Comparison of ENCODE assay signal across 8 cellular contexts in the genomic region with DNA sequence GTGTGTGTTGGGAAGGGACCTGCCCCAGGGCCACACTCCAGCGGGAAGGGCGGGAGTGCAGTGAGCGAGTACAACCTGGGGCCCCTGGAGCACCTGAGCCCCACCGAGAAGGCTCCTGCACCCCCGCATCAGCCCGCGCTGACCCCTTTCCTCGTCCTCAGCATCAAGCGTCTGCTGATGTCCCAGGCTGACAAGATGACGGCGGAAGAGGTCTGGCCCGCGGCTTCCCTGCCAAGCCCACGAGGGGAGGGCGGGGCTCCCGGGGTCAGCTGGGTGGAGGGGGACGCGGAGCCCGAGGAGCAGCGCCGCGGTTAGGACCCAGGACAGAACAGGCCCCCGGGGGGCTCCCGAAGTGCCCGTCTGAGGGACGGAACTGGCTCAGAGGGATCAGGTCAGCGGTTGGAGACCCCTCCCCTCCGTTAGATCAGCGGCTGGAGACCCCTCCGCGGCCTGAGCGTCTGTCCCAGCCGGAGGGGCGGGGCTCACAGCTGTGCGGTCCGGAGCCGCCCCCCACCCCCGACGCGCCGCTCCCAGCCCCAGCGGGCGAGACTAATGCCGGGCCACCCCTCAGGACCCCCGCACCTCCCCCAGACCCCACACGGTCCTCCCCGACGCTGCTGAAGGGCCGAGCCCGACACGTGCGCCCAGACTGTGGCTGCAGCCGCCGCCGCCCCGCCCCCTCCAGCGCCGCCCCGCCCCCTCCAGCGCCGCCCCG. TPM values are rescaled to one million over a fixed set of nuclear protein-coding genes. Genes with fewer than 3 reads are reported as not detected.
A peak's percentile ranks its signal among the peaks of the same experiment; 100 is the strongest.
DNase-seq lines count a peak whose midpoint lies in the region; ATAC-seq, FAIRE-seq and TF ChIP-seq lines count a peak whose summit lies in the region.

No MANE protein-coding gene starts in this region.

- no peak overlapping the region for H2AFZ ChIP-seq in H1 (ENCODE audit: low read length)

- H3K27me3 ChIP-seq in BJ (ENCODE audit: control insufficient read depth, insufficient read depth, low read length) (no peaks in the 10 kb centered on the region), H1 (replicated peaks in 1 of 4; ENCODE audit: control insufficient read depth in 3 of 4, extremely low read depth in 1 of 4, insufficient read depth in 3 of 4, low read length in 3 of 4) (no peaks in the 10 kb centered on the region; a peak in 2 of 7 replicates), muscle layer of colon (ENCODE audit: control insufficient read depth in 1 of 2, insufficient read depth in 2 of 2, low read length in 2 of 2) (peaks cover 10 to 48% of the 10 kb centered on the region in 2 donors), aorta (ENCODE audit: control insufficient read depth in 1 of 2, insufficient read depth in 2 of 2, low read length in 1 of 2) (no peaks in the 10 kb centered on the region)

- H2BK15ac ChIP-seq in H1 (ENCODE audit: low read length) = no peak overlapping the region

- WGBS in H1 (ENCODE audit: extremely low coverage in 1 of 2, insufficient coverage in 1 of 2, insufficient read length in 1 of 2, insufficient replicate concordance in 2 of 2, low coverage in 1 of 2, low lambda C conversion rate in 2 of 2, missing lambda C conversion rate in 1 of 2), 2 experiments = 8% methylated on average over 31 of the region's 62 CpGs; no CpG with 5 or more reads in 1 of the 2 experiments
- 4 to 9% methylated on average over 24 to 58 of the region's 62 CpGs for whole genome bisulfite sequencing in aorta, 2 donors

- H2BK12ac ChIP-seq in H1 (ENCODE audit: low read depth, low read length) = no peak overlapping the region

- H3K23ac ChIP-seq in H1 (ENCODE audit: insufficient read length) = no peak overlapping the region

- H3K79me1 ChIP-seq in H1 (ENCODE audit: low read depth, low read length) = no peaks in the 10 kb centered on the region

- intact Hi-C loops in aorta (cut with DNase I) = no loop called here

- no peak overlapping the region for H3K27ac ChIP-seq in H1 (ENCODE audit: low read depth, low read length)
- no peak overlapping the region for H3K27ac ChIP-seq in muscle layer of colon (ENCODE audit: low read depth, low read length)
- no peak overlapping the region for H3K27ac ChIP-seq in aorta (ENCODE audit: low read depth in 1 of 2, low read length in 2 of 2)

- no peaks in the 10 kb centered on the region for H3K79me2 ChIP-seq in H1 (ENCODE audit: control insufficient read depth in 1 of 2, insufficient read depth in 2 of 2, low read length in 2 of 2)

- H3K4me3 ChIP-seq in BJ (ENCODE audit: low read depth, low read length) (peak overlapping the region; percentile 50), H1 (ENCODE audit: extremely low read depth in 1 of 4, insufficient read depth in 2 of 4, low read depth in 3 of 4, low read length in 4 of 4) (peak overlapping the region; percentile 18 to 74 (median 54)), muscle layer of colon (ENCODE audit: low read depth in 1 of 2, low read length in 2 of 2) (peak overlapping the region; percentile 32), aorta (ENCODE audit: low read length in 2 of 2) (no peak overlapping the region)

- H3K18ac ChIP-seq in H1 (ENCODE audit: extremely low read depth, low read length) = no peak overlapping the region; the same call in 1 of the 2 replicates

- H3K4me1 ChIP-seq in H1 (replicated peaks in 1 of 4; ENCODE audit: control insufficient read depth in 3 of 4, insufficient read depth in 4 of 4, low read length in 3 of 4) = peaks cover 0 to 19% (median 5%) of the 10 kb centered on the region in 4 experiments; a peak in 5 of 7 replicates
- peaks cover 6% of the 10 kb centered on the region for H3K4me1 ChIP-seq in muscle layer of colon (ENCODE audit: insufficient read depth, low read length)
- no peaks in the 10 kb centered on the region for H3K4me1 ChIP-seq in aorta (ENCODE audit: control insufficient read depth in 1 of 2, insufficient read depth in 2 of 2, low read length in 2 of 2)

- H2BK120ac ChIP-seq in H1 (replicated peaks; ENCODE audit: low read depth, low read length) = no peak overlapping the region

- no peak for FAIRE-seq in H1 (lab: Jason Lieb, UNC)

- no peak for TF ChIP-seq RAD21 in H1 (IDR thresholded peaks at IDR 0.05 in 1 of 2, conservative IDR thresholded peaks at IDR 0.05 in 1 of 2; ENCODE audit: low read depth in 2 of 2, low read length in 2 of 2)

- no peak overlapping the region for H2BK20ac ChIP-seq in H1 (ENCODE audit: low read length)

- H3K4ac ChIP-seq in H1 (replicated peaks; ENCODE audit: insufficient read length, low read depth, low read length) = no peak overlapping the region

- ATAC-seq in HG02642 (IDR thresholded peaks at IDR 0.05; ENCODE audit: poor library complexity, unreplicated experiment) (peak; percentile 40), aorta (ENCODE audit: low FRiP score) (no peak)

- no peak overlapping the region for H4K91ac ChIP-seq in H1 (replicated peaks; ENCODE audit: insufficient read length, low read length)

- H4K20me1 ChIP-seq in H1 (replicated peaks in 1 of 2; ENCODE audit: control insufficient read depth in 1 of 2, insufficient read depth in 2 of 2, low read length in 2 of 2) = peaks cover 0 to 14% of the 10 kb centered on the region in 2 experiments

- no peak overlapping the region for H2BK5ac ChIP-seq in H1 (ENCODE audit: low read depth, low read length)

- CTCF ChIA-PET in BJ (lab: Yijun Ruan, JAX) = no interaction called here
- CTCF ChIA-PET in H1 (lab: Charles Lee; ENCODE audit: partially characterized antibody) = interaction anchor here (0.7 to 1.4 kb wide), 4 partner anchors 20 to 78 kb away, joined by 3 to 4 read pairs (median 4); no protein-coding TSS in a partner anchor

- H3K56ac ChIP-seq in H1 (replicated peaks; ENCODE audit: insufficient read length, low read depth, low read length) = no peak overlapping the region

- peak overlapping the region; percentile 58 to 62 for H3K4me2 ChIP-seq in H1 (ENCODE audit: insufficient read depth in 1 of 2, low read depth in 2 of 2, low read length in 2 of 2)

- DNase-seq in BJ (ENCODE audit: low read depth) (no peak), H1 (ENCODE audit: low read depth in 1 of 2, low spot score in 2 of 2) (peak in 1 of 2 experiments; percentile 75), aorta (peak; percentile 84 to 87), NCI-H526 treated with DMSO at 0.1 percent for 48 hours (lab: John Stamatoyannopoulos, UW) (no peak), HCEC 1CT (no peak)
- DNase-seq in activated CD4-positive, CD25-positive, alpha-beta regulatory T cell treated with anti-CD3 and anti-CD28 coated beads, Interleukin-2, amount 50 U/mL, for 72 hours = peak; percentile 64

- H2AK5ac ChIP-seq in H1 (ENCODE audit: low read depth, low read length) = no peak overlapping the region

- no peaks in the 10 kb centered on the region; the same call in 1 of the 2 replicates for H3K36me3 ChIP-seq in BJ (ENCODE audit: control insufficient read depth, insufficient read depth, low read length)
- no peaks in the 10 kb centered on the region for H3K36me3 ChIP-seq in H1 (ENCODE audit: control insufficient read depth in 2 of 4, insufficient read depth in 4 of 4, low read length in 3 of 4)
- H3K36me3 ChIP-seq in muscle layer of colon (ENCODE audit: insufficient read depth, low read length) = no peaks in the 10 kb centered on the region
- no peaks in the 10 kb centered on the region for H3K36me3 ChIP-seq in aorta (ENCODE audit: control insufficient read depth in 1 of 2, insufficient read depth in 2 of 2, low read length in 1 of 2)

- H3K23me2 ChIP-seq in H1 (ENCODE audit: low read depth, low read length) = no peaks in the 10 kb centered on the region

- POLR2A ChIA-PET in BJ (lab: Charles Lee) (no interaction called here), H1 (lab: Charles Lee; ENCODE audit: partially characterized antibody) (interaction anchor here (0.6 to 6.3 kb wide), 10 partner anchors 8 to 1123 kb away, joined by 3 to 34 read pairs (median 3); partner anchors contain the start of genes ATP5ME, MYL5, PCGF3 and PDE6B)

- H3K9me3 ChIP-seq in H1 (ENCODE audit: insufficient read depth in 2 of 2, low read depth in 1 of 2, low read length in 1 of 2) (no peaks in the 10 kb centered on the region), muscle layer of colon (ENCODE audit: low read length) (no peaks in the 10 kb centered on the region), aorta (ENCODE audit: control insufficient read depth, low read length) (no peaks in the 10 kb centered on the region)

- TF ChIP-seq EP300 in H1 (IDR thresholded peaks at IDR 0.05; ENCODE audit: borderline replicate concordance in 1 of 2, low read depth in 2 of 2, low read length in 2 of 2) = no peak

- no peak overlapping the region for H4K5ac ChIP-seq in H1 (ENCODE audit: insufficient read length, low read depth, low read length)

- H3K14ac ChIP-seq in H1 (ENCODE audit: insufficient read length) = no peak overlapping the region

- TF ChIP-seq CTCF in BJ (IDR thresholded peaks at IDR 0.05; ENCODE audit: insufficient read depth, low read depth, low read length) = no peak
- peak in 1 of 3 experiments; percentile 7; a peak in 1 of 4 replicates for TF ChIP-seq CTCF in H1 (IDR thresholded peaks at IDR 0.05; ENCODE audit: control extremely low read depth in 1 of 3, insufficient read depth in 1 of 3, low read depth in 1 of 3, low read length in 3 of 3)

- H3K9ac ChIP-seq in H1 (replicated peaks in 1 of 4; ENCODE audit: extremely low read depth in 1 of 4, low read depth in 3 of 4, low read length in 3 of 4) (no peak overlapping the region), muscle layer of colon (ENCODE audit: low read length) (no peak overlapping the region)

- TF ChIP-seq POLR2A in H1 (IDR thresholded peaks at IDR 0.05; ENCODE audit: control extremely low read depth in 1 of 2, low read depth in 2 of 2, low read length in 2 of 2) = peak in 1 of 2 experiments; percentile 1; a peak in 1 of 3 replicates

- peak overlapping the region; percentile 71 for H4K8ac ChIP-seq in H1 (ENCODE audit: extremely low read depth, insufficient read depth, low read length)

RNA-seq across cellular contexts. Expression of gene MYL5, which starts 6.7 kb away (rescaled TPM):
- polyA plus RNA-seq in BJ (2011; rRNA removed) = 21.6 and 24.4 TPM in 2 replicates
- polyA minus RNA-seq in BJ (2011; rRNA and poly(A)+ RNA removed) = 6.1 and 9.6 TPM in 2 replicates
- total RNA-seq in H1 (2021; fragmentation: NEBNext Ultra II Directional; extraction: Animal tissue kit (Norgen Biotek cat#: 25700)) = 5.5 and 5.7 TPM in 2 replicates
- polyA plus RNA-seq in H1 (2011; rRNA removed) = 6.3 and 6.8 TPM in 2 replicates
- 7.7 TPM for polyA plus RNA-seq in H1 (2011; cell fraction: cytosol; rRNA removed)
- 40.3 TPM for polyA plus RNA-seq in H1 (2011; cell fraction: nucleus; rRNA removed)
- polyA plus RNA-seq in H1 (2012, experiment 1 of 2) = 11.6 to 13.5 TPM (median 12.6 TPM) in 4 replicates
- polyA plus RNA-seq in H1 (2012, experiment 2 of 2) = 3.7 TPM
- 4.6 TPM for polyA plus RNA-seq in H1 (2013, experiment 1 of 2)
- 3.5 TPM for polyA plus RNA-seq in H1 (2013, experiment 2 of 2)
- polyA minus RNA-seq in H1 (2011; rRNA and poly(A)+ RNA removed) = 2.5 and 6.8 TPM in 2 replicates
- 6.9 TPM for polyA minus RNA-seq in H1 (2011; cell fraction: cytosol; rRNA and poly(A)+ RNA removed)
- polyA minus RNA-seq in H1 (2011; cell fraction: nucleus; rRNA and poly(A)+ RNA removed) = 19.0 TPM
- total RNA-seq in aorta = 10 to 100 TPM in 1 of 2 donors, 1 to 10 TPM in 1; 5.7 to 11.5 TPM
- polyA plus RNA-seq in aorta = 10 to 100 TPM; 15.4 to 19.8 TPM

RNA-seq across cellular contexts. Expression of gene ATP5ME, which starts 7.0 kb away (rescaled TPM):
- polyA plus RNA-seq in BJ (2011; rRNA removed) (275 and 330 TPM in 2 replicates), H1 (2011; rRNA removed) (450 and 538 TPM in 2 replicates), aorta (100 to 1,000 TPM; 492 to 599 TPM)
- polyA minus RNA-seq in BJ (2011; rRNA and poly(A)+ RNA removed) = 38.7 and 68.8 TPM in 2 replicates
- total RNA-seq in H1 (2021; fragmentation: NEBNext Ultra II Directional; extraction: Animal tissue kit (Norgen Biotek cat#: 25700)) = 375 and 413 TPM in 2 replicates
- 736 TPM for polyA plus RNA-seq in H1 (2011; cell fraction: cytosol; rRNA removed)
- 398 TPM for polyA plus RNA-seq in H1 (2011; cell fraction: nucleus; rRNA removed)
- polyA plus RNA-seq in H1 (2012, experiment 1 of 2) = 972 to 1,582 TPM (median 1,208 TPM) in 4 replicates
- polyA plus RNA-seq in H1 (2012, experiment 2 of 2) = 606 TPM
- 1,182 TPM for polyA plus RNA-seq in H1 (2013, experiment 1 of 2)
- polyA plus RNA-seq in H1 (2013, experiment 2 of 2) = 1,303 TPM
- 143 and 154 TPM in 2 replicates for polyA minus RNA-seq in H1 (2011; rRNA and poly(A)+ RNA removed)
- 98.1 TPM for polyA minus RNA-seq in H1 (2011; cell fraction: cytosol; rRNA and poly(A)+ RNA removed)
- 109 TPM for polyA minus RNA-seq in H1 (2011; cell fraction: nucleus; rRNA and poly(A)+ RNA removed)
- 100 to 1,000 TPM; 152 to 162 TPM for total RNA-seq in aorta

RNA-seq across cellular contexts. Expression of gene SLC49A3, which starts 7.9 kb away (rescaled TPM):
- 1.6 and 2.8 TPM in 2 replicates for polyA plus RNA-seq in BJ (2011; rRNA removed)
- 2.0 and 2.3 TPM in 2 replicates for polyA minus RNA-seq in BJ (2011; rRNA and poly(A)+ RNA removed)
- 5.7 and 8.8 TPM in 2 replicates for total RNA-seq in H1 (2021; fragmentation: NEBNext Ultra II Directional; extraction: Animal tissue kit (Norgen Biotek cat#: 25700))
- polyA plus RNA-seq in H1 (2011; rRNA removed) = 5.0 and 6.7 TPM in 2 replicates
- 5.4 TPM for polyA plus RNA-seq in H1 (2011; cell fraction: cytosol; rRNA removed)
- polyA plus RNA-seq in H1 (2011; cell fraction: nucleus; rRNA removed) = 16.0 TPM
- polyA plus RNA-seq in H1 (2012, experiment 1 of 2) = 2.3 to 6.0 TPM (median 5.7 TPM) in 4 replicates
- polyA plus RNA-seq in H1 (2012, experiment 2 of 2) = 3.0 TPM
- polyA plus RNA-seq in H1 (2013, experiment 1 of 2) = 2.3 TPM
- 1.9 TPM for polyA plus RNA-seq in H1 (2013, experiment 2 of 2)
- polyA minus RNA-seq in H1 (2011; rRNA and poly(A)+ RNA removed) = 0.98 and 2.7 TPM in 2 replicates
- 2.9 TPM for polyA minus RNA-seq in H1 (2011; cell fraction: cytosol; rRNA and poly(A)+ RNA removed)
- 9.7 TPM for polyA minus RNA-seq in H1 (2011; cell fraction: nucleus; rRNA and poly(A)+ RNA removed)
- total RNA-seq in aorta = 10 to 100 TPM; 10.8 to 20.0 TPM
- polyA plus RNA-seq in aorta = 10 to 100 TPM in 1 of 2 donors, 1 to 10 TPM in 1; 3.0 to 22.9 TPM

RNA-seq across cellular contexts. Expression of gene PCGF3, which starts 24.5 kb away (rescaled TPM):
- 28.3 and 37.6 TPM in 2 replicates for polyA plus RNA-seq in BJ (2011; rRNA removed)
- 47.0 and 63.0 TPM in 2 replicates for polyA minus RNA-seq in BJ (2011; rRNA and poly(A)+ RNA removed)
- total RNA-seq in H1 (2021; fragmentation: NEBNext Ultra II Directional; extraction: Animal tissue kit (Norgen Biotek cat#: 25700)) = 49.7 and 52.9 TPM in 2 replicates
- polyA plus RNA-seq in H1 (2011; rRNA removed) = 52.7 and 67.4 TPM in 2 replicates
- polyA plus RNA-seq in H1 (2011; cell fraction: cytosol; rRNA removed) = 59.3 TPM
- 236 TPM for polyA plus RNA-seq in H1 (2011; cell fraction: nucleus; rRNA removed)
- polyA plus RNA-seq in H1 (2012, experiment 1 of 2) = 39.7 to 58.4 TPM (median 51.5 TPM) in 4 replicates
- 19.5 TPM for polyA plus RNA-seq in H1 (2012, experiment 2 of 2)
- polyA plus RNA-seq in H1 (2013, experiment 1 of 2) = 37.7 TPM
- 33.4 TPM for polyA plus RNA-seq in H1 (2013, experiment 2 of 2)
- 41.1 and 51.6 TPM in 2 replicates for polyA minus RNA-seq in H1 (2011; rRNA and poly(A)+ RNA removed)
- 50.2 TPM for polyA minus RNA-seq in H1 (2011; cell fraction: cytosol; rRNA and poly(A)+ RNA removed)
- polyA minus RNA-seq in H1 (2011; cell fraction: nucleus; rRNA and poly(A)+ RNA removed) = 73.3 TPM
- total RNA-seq in aorta = 10 to 100 TPM; 35.7 to 59.4 TPM
- 10 to 100 TPM; 17.7 to 38.3 TPM for polyA plus RNA-seq in aorta

RNA-seq across cellular contexts. Expression of gene PDE6B, which starts 55.7 kb away (rescaled TPM):
- polyA plus RNA-seq in BJ (2011; rRNA removed) (0.10 and 0.22 TPM in 2 replicates), H1 (2011; rRNA removed) (8.0 and 8.4 TPM in 2 replicates), aorta (1 to 10 TPM; 1.1 to 4.0 TPM)
- 0.52 TPM in 1 of 2 replicates, not detected in the other for polyA minus RNA-seq in BJ (2011; rRNA and poly(A)+ RNA removed)
- total RNA-seq in H1 (2021; fragmentation: NEBNext Ultra II Directional; extraction: Animal tissue kit (Norgen Biotek cat#: 25700)) = 4.1 and 4.5 TPM in 2 replicates
- polyA plus RNA-seq in H1 (2011; cell fraction: cytosol; rRNA removed) = 11.1 TPM
- 14.3 TPM for polyA plus RNA-seq in H1 (2011; cell fraction: nucleus; rRNA removed)
- 9.1 to 17.0 TPM (median 14.1 TPM) in 4 replicates for polyA plus RNA-seq in H1 (2012, experiment 1 of 2)
- polyA plus RNA-seq in H1 (2012, experiment 2 of 2) = 4.3 TPM
- 1.3 TPM for polyA plus RNA-seq in H1 (2013, experiment 1 of 2)
- 2.1 TPM for polyA plus RNA-seq in H1 (2013, experiment 2 of 2)
- polyA minus RNA-seq in H1 (2011; rRNA and poly(A)+ RNA removed) = 11.1 and 16.4 TPM in 2 replicates
- polyA minus RNA-seq in H1 (2011; cell fraction: cytosol; rRNA and poly(A)+ RNA removed) = 6.8 TPM
- 9.4 TPM for polyA minus RNA-seq in H1 (2011; cell fraction: nucleus; rRNA and poly(A)+ RNA removed)
- 1 to 10 TPM; 1.9 to 2.4 TPM for total RNA-seq in aorta

Comparison
In these comparisons a context has a peak if more than half of its experiments do, and no peak if none do; other contexts are left out.
1. DNase-seq: peak in activated CD4-positive, CD25-positive, alpha-beta regulatory T cell treated with anti-CD3 and anti-CD28 coated beads, Interleukin-2, amount 50 U/mL, for 72 hours (single experiment) and aorta (2 of 2); none in BJ (single experiment), NCI-H526 treated with DMSO at 0.1 percent for 48 hours (single experiment) and HCEC 1CT (single experiment).
2. H3K4me3 ChIP-seq: peak in BJ (single experiment), H1 (4 of 4) and muscle layer of colon (2 of 2); none in aorta (0 of 2).